Comparison of ENCODE assay signal across 14 cellular contexts in the genomic region with DNA sequence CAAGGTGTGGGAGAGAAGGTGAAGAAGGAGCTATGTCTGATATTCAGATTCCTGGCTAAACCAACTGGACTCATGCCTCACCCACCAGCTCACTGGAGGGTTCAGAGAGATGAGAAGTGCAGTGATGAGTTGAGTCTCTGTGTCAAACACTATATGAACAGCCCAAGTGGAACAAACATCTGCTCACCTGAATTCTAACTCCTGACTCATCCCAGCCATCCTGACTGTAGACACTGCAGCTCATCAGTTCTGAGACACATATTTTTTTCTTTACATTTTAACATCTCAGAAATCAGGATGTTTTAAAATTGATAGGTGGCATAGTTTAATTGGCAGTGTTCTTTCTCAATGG. TPM values are rescaled to one million over a fixed set of nuclear protein-coding genes. Genes with fewer than 3 reads are reported as not detected.
A peak's percentile ranks its signal among the peaks of the same experiment; 100 is the strongest.
DNase-seq lines count a peak whose midpoint lies in the region; ATAC-seq and TF ChIP-seq lines count a peak whose summit lies in the region.
"Had no signal": no experiment of that assay in that cellular context is flagged by ENCODE, and none has a peak within 500 bp of the region (broad histone marks: within the 10 kb centered on the region; RNA-seq: fewer than 3 reads in every experiment).

No MANE protein-coding gene starts in this region.

- TF ChIP-seq CTCF in epithelial cell of esophagus (IDR thresholded peaks at IDR 0.05; ENCODE audit: insufficient read depth, low read depth, low read length, missing control alignments): no peak

- peaks cover 92% of the 10 kb centered on the region for H3K27me3 Mint-ChIP-seq in stimulated activated naive CD8-positive, alpha-beta T cell treated with anti-CD3 and anti-CD28 coated beads, Interleukin-15, amount 100 ng/mL, for 72 hours

- no peak overlapping the region for H3K4me3 Mint-ChIP-seq in stimulated activated naive CD8-positive, alpha-beta T cell treated with anti-CD3 and anti-CD28 coated beads, Interleukin-15, amount 100 ng/mL, for 72 hours
- H3K4me3 Mint-ChIP-seq: CD8-positive, alpha-beta T cell had no signal

- no peak overlapping the region for H3K4me3 ChIP-seq in epithelial cell of esophagus (ENCODE audit: low read length)
- H3K4me3 ChIP-seq: A549 had no signal

- peak; percentile 33 for ATAC-seq in stimulated activated naive CD8-positive, alpha-beta T cell treated with anti-CD3 and anti-CD28 coated beads, Interleukin-15, Interleukin-2, amounts not matched to agents 100 U/mL and 50 U/mL, for 24 hours
- no peak for ATAC-seq in stimulated activated naive CD8-positive, alpha-beta T cell treated with anti-CD3 and anti-CD28 coated beads, Interleukin-15, amount 100 ng/mL, for 72 hours
- ATAC-seq in HG02610 (IDR thresholded peaks at IDR 0.05; ENCODE audit: unreplicated experiment): peak; percentile 41
- ATAC-seq: A549; CD8-positive, alpha-beta T cell; HCT116 had no signal

- peaks cover 0 to 7% of the 10 kb centered on the region in 2 donors for H3K9me3 Mint-ChIP-seq in stimulated activated naive CD8-positive, alpha-beta T cell treated with anti-CD3 and anti-CD28 coated beads, Interleukin-15, amount 100 ng/mL, for 72 hours
- H3K9me3 Mint-ChIP-seq: CD8-positive, alpha-beta T cell had no signal

- no peak for DNase-seq in stimulated activated naive CD8-positive, alpha-beta T cell treated with anti-CD3 and anti-CD28 coated beads, Interleukin-15, Interleukin-2, amounts not matched to agents 100 U/mL and 50 U/mL, for 24 hours
- DNase-seq in stimulated activated naive CD8-positive, alpha-beta T cell treated with anti-CD3 and anti-CD28 coated beads, Interleukin-15, amount 100 ng/mL, for 72 hours: no peak
- DNase-seq in epithelial cell of esophagus (ENCODE audit: low read depth) (peak; percentile 30), A172 (ENCODE audit: low spot score) (no peak), GM03348 (ENCODE audit: low spot score) (no peak), T-helper 1 cell (no peak)
- DNase-seq: BE2C, DMS153, GF-D8, KBM-7 had no signal

- H3K27ac Mint-ChIP-seq in stimulated activated naive CD8-positive, alpha-beta T cell treated with anti-CD3 and anti-CD28 coated beads, Interleukin-15, amount 100 ng/mL, for 72 hours: no peak overlapping the region
- H3K27ac Mint-ChIP-seq: CD8-positive, alpha-beta T cell had no signal

- peaks cover 35% of the 10 kb centered on the region for H3K4me1 Mint-ChIP-seq in stimulated activated naive CD8-positive, alpha-beta T cell treated with anti-CD3 and anti-CD28 coated beads, Interleukin-15, amount 100 ng/mL, for 72 hours

RNA-seq across cellular contexts. Expression of a gene that starts 27.3 kb away (rescaled TPM):
- total RNA-seq in A172 (2014; rRNA removed; shearing (Covaris generic)): 39.0 and 43.0 TPM in 2 replicates
- total RNA-seq: CD8-positive, alpha-beta T cell had no signal
